ENCODE assay signal across 26 cellular contexts in genomic region chr6:27678449-27678848, GRCh38.
"Had no signal": no experiment of that assay in that cellular context is flagged by ENCODE, and none has a peak within 500 bp of the region (broad histone marks: within the 10 kb centered on the region; RNA-seq: fewer than 3 reads in every experiment).

No MANE protein-coding gene starts in this region.

- ATAC-seq: activated naive CD4-positive, alpha-beta T cell treated with anti-CD3 and anti-CD28 coated beads, Interleukin-2, amount 50 U/mL, for 72 hours; gastroesophageal sphincter; heart left ventricle; left ventricle myocardium superior; natural killer cell had no signal

- H3K4me1 ChIP-seq: gastroesophageal sphincter, tibial artery had no signal

- H3K4me3 Mint-ChIP-seq: activated T-helper 1 cell treated with anti-CD3 and anti-CD28 coated beads, Interleukin-12 subunit alpha, Interleukin-12 subunit beta, Interleukin-2, Interleukin-4 antibody, amounts not matched to agents 30 ng/mL and 10 ng/mL and 1 ng/mL, durations not matched to agents 14 hours and 24 hours and 36 hours; dendritic cell treated with granulocyte-macrophage colony-stimulating factor and Interleukin-4, amounts not matched to agents 40 ng/mL and 50 ng/mL, for 4 days; memory B cell; natural killer cell had no signal

- DNase-seq: activated CD4-positive, alpha-beta T cell treated with anti-CD3 and anti-CD28 coated beads for 1 hour; activated CD4-positive, alpha-beta T cell treated with anti-CD3 and anti-CD28 coated beads, Interleukin-2, amount 50 U/mL, for 4 hours; activated gamma-delta T cell treated with Interleukin-2 at 50 U/mL for 16 hours; activated T-cell treated with anti-CD3 and anti-CD28 coated beads for 4 hours; amniotic stem cell; effector memory CD4-positive, alpha-beta T cell; heart left ventricle; immature natural killer cell; kidney glomerular epithelial cell; left ventricle myocardium superior; natural killer cell; occipital lobe; retina; stimulated activated CD4-positive, alpha-beta T cell treated with anti-CD3 and anti-CD28 coated beads, Interleukin-12 subunit alpha, Interleukin-12 subunit beta, amount 100 ng/mL, for 4 hours; stimulated activated CD4-positive, alpha-beta T cell treated with anti-CD3 and anti-CD28 coated beads, Interleukin-1b, Interleukin-23, amount 100 ng/mL, for 48 hours; stimulated activated CD8-positive, alpha-beta memory T cell treated with anti-CD3 and anti-CD28 coated beads, Interleukin-4, amount 100 ng/mL, for 48 hours; stimulated activated naive CD4-positive, alpha-beta T cell treated with Interleukin-2 at 50 U/mL for 16 hours; SW 1271; tibial artery had no signal

- H3K27ac Mint-ChIP-seq: activated naive CD4-positive, alpha-beta T cell treated with anti-CD3 and anti-CD28 coated beads, Interleukin-2, amount 50 U/mL, for 72 hours; dendritic cell treated with granulocyte-macrophage colony-stimulating factor and Interleukin-4, amounts not matched to agents 40 ng/mL and 50 ng/mL, for 4 days; memory B cell; natural killer cell had no signal

- H3K27ac ChIP-seq: cardiac muscle cell, esophagus muscularis mucosa, gastroesophageal sphincter, heart left ventricle, tibial artery had no signal

- H3K36me3 Mint-ChIP-seq: memory B cell had no signal

- H3K4me3 ChIP-seq: cardiac muscle cell, esophagus muscularis mucosa, gastroesophageal sphincter, heart left ventricle, tibial artery had no signal
